In the genomic region with DNA sequence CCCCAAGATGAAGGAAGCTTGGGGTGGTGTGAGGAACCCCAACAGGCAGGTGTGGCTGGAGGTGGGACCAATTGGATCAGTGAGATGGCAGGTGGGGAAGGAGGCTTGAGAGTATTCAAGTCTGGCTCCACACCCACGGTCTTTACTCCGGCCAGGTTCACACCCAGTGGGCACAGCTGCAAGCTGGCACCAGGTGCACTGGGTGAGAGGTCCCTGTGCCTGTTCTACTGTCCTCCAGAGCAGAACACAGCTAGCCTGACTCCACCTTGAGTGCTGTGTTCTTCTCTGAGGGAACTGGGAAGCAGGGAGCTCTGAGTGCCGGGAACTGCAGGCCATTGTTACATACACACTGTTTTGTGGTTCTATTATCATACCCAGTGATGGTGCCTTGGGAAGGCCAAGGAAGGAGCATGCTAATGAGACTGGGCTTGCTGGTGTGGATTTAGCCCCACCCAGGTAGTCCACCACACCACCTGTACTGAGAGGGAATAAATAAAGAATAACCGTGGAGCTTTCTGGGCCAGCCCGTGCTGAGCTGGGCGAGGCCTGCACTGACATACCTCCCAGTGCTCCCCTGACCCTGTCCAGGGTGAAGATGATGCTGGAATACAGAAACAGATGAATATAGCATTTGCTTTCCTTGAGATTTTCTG, we compare ENCODE assay signal across 24 cellular contexts.
DNase-seq lines count a peak whose midpoint lies in the region; ATAC-seq and TF ChIP-seq lines count a peak whose summit lies in the region.
"Had no signal": no experiment of that assay in that cellular context is flagged by ENCODE, and none has a peak within 500 bp of the region (broad histone marks: within the 10 kb centered on the region; RNA-seq: fewer than 3 reads in every experiment).

No MANE protein-coding gene starts in this region.

- H3K27ac ChIP-seq in right atrium auricular region, result no peak overlapping the region
- H3K27ac ChIP-seq in neuronal stem cell (replicated peaks; ENCODE audit: low read length), result no peak overlapping the region
- no peak overlapping the region for H3K27ac ChIP-seq in vagina
- H3K27ac ChIP-seq in gastrocnemius medialis, result no peak overlapping the region
- H3K27ac ChIP-seq: A549; BLaER1 treated with 17β-estradiol and CSF1 and Interleukin-3, amounts not matched to agents 10 nM and 100 nM had no signal

- H3K9me3 ChIP-seq in right atrium auricular region (no peaks in the 10 kb centered on the region), neuronal stem cell (replicated peaks in 1 of 2; ENCODE audit: control insufficient read depth in 2 of 2, insufficient read depth in 1 of 2, low read depth in 1 of 2, low read length in 2 of 2) (no peaks in the 10 kb centered on the region), vagina (no peaks in the 10 kb centered on the region), gastrocnemius medialis (no peaks in the 10 kb centered on the region)
- H3K9me3 ChIP-seq: A549, BE2C had no signal

- H2BK12ac ChIP-seq in neuronal stem cell (ENCODE audit: low read length), result no peak overlapping the region

- no peaks in the 10 kb centered on the region for H3K79me1 ChIP-seq in neuronal stem cell (ENCODE audit: low read depth, low read length)

- no peak overlapping the region for H3K14ac ChIP-seq in neuronal stem cell (ENCODE audit: low read length)

- in situ Hi-C loops in gastrocnemius medialis (cut with MboI; ENCODE audit: low sequenced_read_pairs in 4 of 4), result no loop called here

- no peak overlapping the region for H2AFZ ChIP-seq in neuronal stem cell (ENCODE audit: low read length)
- H2AFZ ChIP-seq: GM23338 had no signal

- TF ChIP-seq POLR2A in vagina (IDR thresholded peaks at IDR 0.05), result no peak
- TF ChIP-seq POLR2A in gastrocnemius medialis (IDR thresholded peaks at IDR 0.05), result no peak

- H3K9ac ChIP-seq in neuronal stem cell (ENCODE audit: low read depth, low read length, poor library complexity), result no peak overlapping the region
- H3K9ac ChIP-seq: BLaER1 treated with 17β-estradiol and CSF1 and Interleukin-3, amounts not matched to agents 10 nM and 100 nM had no signal

- H3K4me1 ChIP-seq in right atrium auricular region, result no peaks in the 10 kb centered on the region
- peaks cover 0 to 3% of the 10 kb centered on the region in 2 donors for H3K4me1 ChIP-seq in neuronal stem cell (ENCODE audit: control insufficient read depth in 2 of 2, insufficient read depth in 1 of 2, low read depth in 1 of 2, low read length in 2 of 2)
- H3K4me1 ChIP-seq in vagina, result no peaks in the 10 kb centered on the region
- H3K4me1 ChIP-seq in gastrocnemius medialis, result no peaks in the 10 kb centered on the region
- H3K4me1 ChIP-seq: A549 had no signal

- H2BK120ac ChIP-seq in neuronal stem cell (ENCODE audit: low read depth, low read length), result no peak overlapping the region

- whole genome bisulfite sequencing in neuronal stem cell (ENCODE audit: extremely low coverage in 2 of 2, insufficient read length in 2 of 2, insufficient replicate concordance in 1 of 2), 2 donors, result no CpG with 5 or more reads among the region's 6 CpGs

- no peak overlapping the region for H2BK5ac ChIP-seq in neuronal stem cell (ENCODE audit: low read length)

- no peak overlapping the region for H2AK5ac ChIP-seq in neuronal stem cell (ENCODE audit: low read depth, low read length)

- H3K4ac ChIP-seq in neuronal stem cell (ENCODE audit: low read length), result no peak overlapping the region

- no peak for TF ChIP-seq CTCF in right atrium auricular region (IDR thresholded peaks at IDR 0.05)
- no peak for TF ChIP-seq CTCF in vagina (IDR thresholded peaks at IDR 0.05)
- no peak for TF ChIP-seq CTCF in gastrocnemius medialis (IDR thresholded peaks at IDR 0.05 in 4 of 5, conservative IDR thresholded peaks at IDR 0.05 in 1 of 5)

- H4K8ac ChIP-seq in neuronal stem cell (ENCODE audit: low read depth, low read length), result no peak overlapping the region

- no peak overlapping the region for H3K4me3 ChIP-seq in right atrium auricular region
- H3K4me3 ChIP-seq in neuronal stem cell (ENCODE audit: low read length in 2 of 2), result peak overlapping the region in 1 of 2 donors; percentile 37
- H3K4me3 ChIP-seq in vagina, result no peak overlapping the region
- no peak overlapping the region for H3K4me3 ChIP-seq in gastrocnemius medialis
- H3K4me3 ChIP-seq: A549; BLaER1 treated with 17β-estradiol and CSF1 and Interleukin-3, amounts not matched to agents 10 nM and 100 nM; GM12878; GM23338 had no signal

- intact Hi-C loops in left ventricle myocardium superior (cut with micrococcal nuclease) (no loop called here), vagina (cut with DNase I) (no loop called here), gastrocnemius medialis (cut with DNase I; ENCODE audit: low total_unique reads) (no loop called here)

- ATAC-seq in left ventricle myocardium superior, result no peak
- no peak for ATAC-seq in gastrocnemius medialis
- ATAC-seq: A549, GM12878, GM23338, HCT116 had no signal

- H3K27me3 ChIP-seq in right atrium auricular region (no peaks in the 10 kb centered on the region), neuronal stem cell (ENCODE audit: control insufficient read depth in 3 of 3, insufficient read depth in 3 of 3, low read depth in 1 of 3, low read length in 3 of 3) (peaks cover 0 to 3% (median 0%) of the 10 kb centered on the region in 3 experiments), vagina (no peaks in the 10 kb centered on the region), gastrocnemius medialis (no peaks in the 10 kb centered on the region)
- H3K27me3 ChIP-seq: BE2C; BLaER1 treated with 17β-estradiol and CSF1 and Interleukin-3, amounts not matched to agents 10 nM and 100 nM had no signal

- H3K18ac ChIP-seq in neuronal stem cell (ENCODE audit: low read length), result no peak overlapping the region

- no peak overlapping the region for H2BK15ac ChIP-seq in neuronal stem cell (ENCODE audit: low read length)

- no peak overlapping the region for H3K4me2 ChIP-seq in neuronal stem cell (ENCODE audit: insufficient read depth, low read length, poor library complexity, severe bottlenecking)
- H3K4me2 ChIP-seq: A549, GM23338 had no signal

- H3K23ac ChIP-seq in neuronal stem cell (ENCODE audit: low read depth, low read length, poor library complexity), result peak overlapping the region; percentile 27

- DNase-seq in right atrium auricular region (ENCODE audit: low spot score), result peak; percentile 38
- no peak for DNase-seq in left ventricle myocardium superior
- DNase-seq in islet precursor cell, result peak; percentile 22
- no peak for DNase-seq in neuronal stem cell (ENCODE audit: low spot score)
- DNase-seq in vagina (ENCODE audit: extremely low spot score in 2 of 2), result peak; percentile 49 to 54
- DNase-seq in SW480 (ENCODE audit: low spot score), result no peak
- DNase-seq in NCI-H2029 (lab: John Stamatoyannopoulos, UW), result no peak
- DNase-seq in gastrocnemius medialis, result no peak
- DNase-seq: 8988T; ACHN; AML-193; BE2C; CD4-positive, alpha-beta T cell; CD8-positive, alpha-beta memory T cell; DMS 273 treated with DMSO at 0.1 percent for 48 hours; DMS79; EL; GDM1; H9 had no signal

- H3K36me3 ChIP-seq in right atrium auricular region (no peaks in the 10 kb centered on the region), neuronal stem cell (replicated peaks in 1 of 2; ENCODE audit: control insufficient read depth in 2 of 2, insufficient read depth in 2 of 2, low read length in 2 of 2) (no peaks in the 10 kb centered on the region), vagina (no peaks in the 10 kb centered on the region), gastrocnemius medialis (no peaks in the 10 kb centered on the region)
- H3K36me3 ChIP-seq: BE2C; BLaER1 treated with 17β-estradiol and CSF1 and Interleukin-3, amounts not matched to agents 10 nM and 100 nM had no signal

- no peak overlapping the region for H4K91ac ChIP-seq in neuronal stem cell (ENCODE audit: low read depth, low read length, poor library complexity)

Comparison
In these comparisons a context has a peak if more than half of its experiments do, and no peak if none do; other contexts are left out.
1. DNase-seq: peak in right atrium auricular region (single experiment), islet precursor cell (single experiment) and vagina (2 of 2); none in left ventricle myocardium superior (single experiment), neuronal stem cell (single experiment), SW480 (single experiment), NCI-H2029 (single experiment) and gastrocnemius medialis (0 of 2).